In genomic region chr14:77018785-77019184, GRCh38 we compare ENCODE assay signal across 21 cellular contexts. TPM values are rescaled to one million over a fixed set of nuclear protein-coding genes. Genes with fewer than 3 reads are reported as not detected.
DNase-seq lines count a peak whose midpoint lies in the region; ATAC-seq and TF ChIP-seq lines count a peak whose summit lies in the region.
"Had no signal": no experiment of that assay in that cellular context is flagged by ENCODE, and none has a peak within 500 bp of the region (broad histone marks: within the 10 kb centered on the region; RNA-seq: fewer than 3 reads in every experiment).

No MANE protein-coding gene starts in this region.

- in situ Hi-C loops in GM23248 (cut with MboI), result no loop called here

- peak; percentile 33 for DNase-seq in GM23248
- DNase-seq in NB4 (ENCODE audit: low read depth), result peak; percentile 33
- peak; percentile 68 for DNase-seq in fibroblast of gingiva (ENCODE audit: low read depth)
- DNase-seq in left cardiac atrium, result no peak
- DNase-seq in BE2C, result no peak
- DNase-seq: CD4-positive, CD25-positive, alpha-beta regulatory T cell; HCEC 1CT; KBM-7; MM.1S; NCI-H1105 treated with DMSO at 0.1 percent for 48 hours; NCI-H146; NCI-H2029; NCI-H446; NCI-H524 treated with DMSO at 0.1 percent for 48 hours; NCI-H774; SIG-M5; SK-N-SH had no signal

- TF ChIP-seq CTCF in NB4 (IDR thresholded peaks at IDR 0.05; ENCODE audit: low read depth, low read length) (no peak), nephron (IDR thresholded peaks at IDR 0.05; ENCODE audit: unreplicated experiment in 3 of 3) (no peak), BE2C (IDR thresholded peaks at IDR 0.05; ENCODE audit: low read depth, low read length) (no peak)

- peaks cover 18% of the 10 kb centered on the region for H3F3A ChIP-seq in GM23248 (ENCODE audit: insufficient read depth)

- H3K4me1 Mint-ChIP-seq in nephron, result peaks cover 40% of the 10 kb centered on the region

- no peak overlapping the region for H2AFZ ChIP-seq in GM23248

- H3K27me3 ChIP-seq in GM23248 (replicated peaks; ENCODE audit: insufficient read depth) (no peaks in the 10 kb centered on the region), BE2C (no peaks in the 10 kb centered on the region)
- H3K27me3 ChIP-seq: BLaER1 had no signal

- WGBS in GM23248 (ENCODE audit: low coverage in 1 of 2, low lambda C conversion rate in 2 of 2, missing lambda C conversion rate in 2 of 2), 2 experiments, result 80 to 82% methylated on average over 3 of the region's 3 CpGs

- no peaks in the 10 kb centered on the region for H3K9me3 Mint-ChIP-seq in nephron
- H3K9me3 Mint-ChIP-seq: CD4-positive, CD25-positive, alpha-beta regulatory T cell had no signal

- no peak overlapping the region for H3K9ac ChIP-seq in GM23248
- H3K9ac ChIP-seq: BLaER1, SK-N-SH had no signal

- TF ChIP-seq POLR2A in NB4 (IDR thresholded peaks at IDR 0.05; ENCODE audit: extremely low read depth, insufficient read length), result no peak

- H3K4me3 ChIP-seq in GM23248, result no peak overlapping the region
- no peak overlapping the region for H3K4me3 ChIP-seq in NB4 (ENCODE audit: low read depth, low read length)
- H3K4me3 ChIP-seq in BE2C (ENCODE audit: low read depth, low read length), result no peak overlapping the region
- H3K4me3 ChIP-seq: BLaER1 had no signal

- H3K27ac ChIP-seq in GM23248, result no peak overlapping the region
- H3K27ac ChIP-seq: BLaER1 had no signal

- H3K4me3 Mint-ChIP-seq in nephron, result no peak overlapping the region

- H3K27me3 Mint-ChIP-seq in nephron (ENCODE audit: low read depth), result no peaks in the 10 kb centered on the region

- no peaks in the 10 kb centered on the region for H3K9me2 ChIP-seq in GM23248 (ENCODE audit: insufficient read depth)
- H3K9me2 ChIP-seq: SK-N-SH had no signal

- H3K36me3 Mint-ChIP-seq in nephron (ENCODE audit: low read depth), result peaks cover 10% of the 10 kb centered on the region
- H3K36me3 Mint-ChIP-seq: CD4-positive, CD25-positive, alpha-beta regulatory T cell had no signal

- no peaks in the 10 kb centered on the region for H4K20me1 ChIP-seq in GM23248 (ENCODE audit: insufficient read depth)

- no peak overlapping the region for H3K4me2 ChIP-seq in GM23248 (ENCODE audit: unreplicated experiment)
- H3K4me2 ChIP-seq: BLaER1, SK-N-SH had no signal

- H3K79me2 ChIP-seq in GM23248 (ENCODE audit: insufficient read depth), result peaks cover 11% of the 10 kb centered on the region

- no peak for ATAC-seq in GM19395 (IDR thresholded peaks at IDR 0.05; ENCODE audit: unreplicated experiment)
- ATAC-seq in left cardiac atrium, result no peak
- ATAC-seq in GM21526 (IDR thresholded peaks at IDR 0.05; ENCODE audit: low FRiP score, unreplicated experiment), result no peak

- peaks cover 15% of the 10 kb centered on the region for H3K4me1 ChIP-seq in GM23248 (ENCODE audit: insufficient read depth)
- peaks cover 16% of the 10 kb centered on the region for H3K4me1 ChIP-seq in BE2C

- H3K36me3 ChIP-seq in GM23248 (ENCODE audit: low read depth) (no peaks in the 10 kb centered on the region), BE2C (peaks cover 6% of the 10 kb centered on the region; the same call in 1 of the 2 replicates)
- H3K36me3 ChIP-seq: BLaER1 had no signal

- peak overlapping the region; percentile 22 to 43 (median 24) for H3K27ac Mint-ChIP-seq in nephron
- H3K27ac Mint-ChIP-seq: CD4-positive, CD25-positive, alpha-beta regulatory T cell had no signal

- intact Hi-C loops in left cardiac atrium (cut with DNase I), result no loop called here

- no peaks in the 10 kb centered on the region for H3K9me3 ChIP-seq in GM23248 (ENCODE audit: low read depth)
- no peaks in the 10 kb centered on the region for H3K9me3 ChIP-seq in BE2C
- H3K9me3 ChIP-seq: BLaER1, SK-N-SH had no signal

RNA-seq across cellular contexts. Expression of gene IRF2BPL, which starts 9.7 kb away (rescaled TPM):
- total RNA-seq in GM23248 (2014; rRNA removed; shearing (Covaris generic)), result 43.4 and 51.0 TPM in 2 replicates
- polyA plus RNA-seq in GM23248 (2016; fragmentation: Nextera tagmentation; extraction: Ambion mirVana), result 4.8 and 4.9 TPM in 2 replicates
- total RNA-seq in left cardiac atrium, result 10 to 100 TPM; 41.4 to 47.5 TPM
- polyA plus RNA-seq in BE2C (2012; ENCODE audit: insufficient read depth, insufficient read length, low read depth), result 148 TPM

Comparison
In these comparisons a context has a peak if more than half of its experiments do, and no peak if none do; other contexts are left out.
1. DNase-seq: peak in GM23248 (single experiment), NB4 (single experiment) and fibroblast of gingiva (single experiment); none in left cardiac atrium (single experiment) and BE2C (single experiment).